1 cellular context compared by ENCODE assay signal in the genomic region with DNA sequence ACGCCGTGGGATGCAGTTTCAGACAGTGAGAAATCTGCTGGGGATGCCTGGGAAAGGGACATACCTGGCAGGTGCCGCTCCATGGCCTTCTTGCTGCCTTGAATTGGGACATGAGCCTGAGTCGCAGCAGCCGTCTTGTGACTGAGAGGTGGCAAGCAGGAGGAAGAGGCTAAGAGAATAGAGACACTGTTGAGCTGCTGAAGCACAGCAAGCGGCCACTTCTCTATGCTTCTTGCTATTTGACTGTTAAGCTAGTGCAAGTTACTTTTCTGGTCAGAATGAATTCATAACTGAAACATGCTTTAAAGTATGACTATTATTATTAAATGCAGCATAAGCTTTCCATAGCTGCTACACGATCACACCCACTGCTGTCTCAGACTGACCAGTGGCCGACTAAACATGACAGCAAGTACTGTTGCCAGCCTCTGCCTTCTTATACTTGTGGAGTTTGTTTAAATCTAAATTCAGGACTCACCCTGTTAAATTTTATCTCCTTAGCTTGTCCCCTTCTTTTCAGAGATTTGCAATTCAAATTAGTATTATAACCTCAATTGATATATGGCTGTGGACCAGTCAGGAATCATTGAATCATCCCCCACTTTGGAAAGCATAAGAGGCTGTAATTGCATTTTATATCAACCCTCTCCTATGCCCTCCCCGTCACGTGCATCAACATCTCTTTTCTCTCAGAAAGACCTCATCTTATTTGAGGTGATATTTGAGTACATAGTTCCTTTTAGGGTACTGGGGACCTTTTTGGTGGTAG.
TF ChIP-seq lines count a peak whose summit lies in the region.

No MANE protein-coding gene starts in this region.

TF ChIP-seq in GM12878, 131 proteins besides CTCF, POLR2A, EP300 and RAD21 (continued from another document and continues in another):
- TF ChIP-seq HDAC6 (IDR thresholded peaks at IDR 0.05; ENCODE audit: unreplicated experiment) (no peak), ETV6 (conservative IDR thresholded peaks at IDR 0.05 in 1 of 2, IDR thresholded peaks at IDR 0.05 in 1 of 2; ENCODE audit: borderline replicate concordance in 1 of 2, low read depth in 1 of 2) (peak in 1 of 2 experiments; percentile 64; a peak in 1 of 4 replicates), ZZZ3 (IDR thresholded peaks at IDR 0.05; ENCODE audit: control insufficient read depth, insufficient read length, low read depth) (no peak), BHLHE40 (IDR thresholded peaks at IDR 0.05; ENCODE audit: borderline replicate concordance in 1 of 2, low read depth in 2 of 2, low read length in 1 of 2) (peak; percentile 77 to 82), NR2F1 (conservative IDR thresholded peaks at IDR 0.05) (0 out of 2 replicates have a peak, but pooled peaks have one; percentile 37), RB1 (IDR thresholded peaks at IDR 0.05; ENCODE audit: borderline replicate concordance) (no peak), MTA2 (IDR thresholded peaks at IDR 0.05; ENCODE audit: low read depth) (peak; percentile 38; the same call in 1 of the 2 replicates), CHD2 (IDR thresholded peaks at IDR 0.05; ENCODE audit: borderline replicate concordance, low read depth, low read length) (no peak), YY1 (IDR thresholded peaks at IDR 0.05; ENCODE audit: low read depth, low read length) (no peak), MYC (IDR thresholded peaks at IDR 0.05; ENCODE audit: insufficient read depth, insufficient read length, insufficient replicate concordance, low read length, severe bottlenecking) (no peak), STAT3 (IDR thresholded peaks at IDR 0.05; ENCODE audit: low read depth, low read length) (no peak), SIN3A (IDR thresholded peaks at IDR 0.05; ENCODE audit: low read depth, low read length) (no peak), CHD4 (IDR thresholded peaks at IDR 0.05) (no peak), JUND (IDR thresholded peaks at IDR 0.05; ENCODE audit: low read depth, low read length) (no peak), RUNX3 (IDR thresholded peaks at IDR 0.05; ENCODE audit: low read length) (peak; percentile 75), CREB1 (IDR thresholded peaks at IDR 0.05; ENCODE audit: low read depth) (peak; percentile 54), CBFB (IDR thresholded peaks at IDR 0.05; ENCODE audit: low read depth) (peak; percentile 45; the same call in 1 of the 2 replicates), HDGF (IDR thresholded peaks at IDR 0.05) (peak; percentile 72; the same call in 1 of the 2 replicates), KDM1A (IDR thresholded peaks at IDR 0.05; ENCODE audit: borderline replicate concordance) (no peak), FOXK2 (IDR thresholded peaks at IDR 0.05) (no peak), FOXM1 (IDR thresholded peaks at IDR 0.05; ENCODE audit: low read depth, low read length) (peak; percentile 33; the same call in 1 of the 2 replicates), PAX8 (IDR thresholded peaks at IDR 0.05) (no peak), SUZ12 (IDR thresholded peaks at IDR 0.05; ENCODE audit: unreplicated experiment) (no peak), SPI1 (IDR thresholded peaks at IDR 0.05; ENCODE audit: borderline replicate concordance, insufficient read depth, low read depth, low read length) (peak; percentile 79; the same call in 1 of the 2 replicates), TCF7 (IDR thresholded peaks at IDR 0.05; ENCODE audit: borderline replicate concordance) (0 out of 2 replicates have a peak, but pooled peaks have one; percentile 22), HDAC2 (IDR thresholded peaks at IDR 0.05) (no peak), ZNF207 (IDR thresholded peaks at IDR 0.05; ENCODE audit: borderline replicate concordance) (no peak), CBX3 (IDR thresholded peaks at IDR 0.05; ENCODE audit: borderline replicate concordance, low read depth) (no peak), TCF12 (IDR thresholded peaks at IDR 0.05; ENCODE audit: low read depth, low read length) (no peak), ZNF24 (IDR thresholded peaks at IDR 0.05) (no peak), POLR2AphosphoS5 (IDR thresholded peaks at IDR 0.05; ENCODE audit: low read length) (0 out of 2 replicates have a peak, but pooled peaks have one; percentile 18), SMAD5 (IDR thresholded peaks at IDR 0.05; ENCODE audit: low read depth) (no peak)
- TF ChIP-seq, protein P1, sequence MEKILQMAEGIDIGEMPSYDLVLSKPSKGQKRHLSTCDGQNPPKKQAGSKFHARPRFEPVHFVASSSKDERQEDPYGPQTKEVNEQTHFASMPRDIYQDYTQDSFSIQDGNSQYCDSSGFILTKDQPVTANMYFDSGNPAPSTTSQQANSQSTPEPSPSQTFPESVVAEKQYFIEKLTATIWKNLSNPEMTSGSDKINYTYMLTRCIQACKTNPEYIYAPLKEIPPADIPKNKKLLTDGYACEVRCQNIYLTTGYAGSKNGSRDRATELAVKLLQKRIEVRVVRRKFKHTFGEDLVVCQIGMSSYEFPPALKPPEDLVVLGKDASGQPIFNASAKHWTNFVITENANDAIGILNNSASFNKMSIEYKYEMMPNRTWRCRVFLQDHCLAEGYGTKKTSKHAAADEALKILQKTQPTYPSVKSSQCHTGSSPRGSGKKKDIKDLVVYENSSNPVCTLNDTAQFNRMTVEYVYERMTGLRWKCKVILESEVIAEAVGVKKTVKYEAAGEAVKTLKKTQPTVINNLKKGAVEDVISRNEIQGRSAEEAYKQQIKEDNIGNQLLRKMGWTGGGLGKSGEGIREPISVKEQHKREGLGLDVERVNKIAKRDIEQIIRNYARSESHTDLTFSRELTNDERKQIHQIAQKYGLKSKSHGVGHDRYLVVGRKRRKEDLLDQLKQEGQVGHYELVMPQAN (conservative IDR thresholded peaks at IDR 0.05), result no peak
- TF ChIP-seq, protein P2, sequence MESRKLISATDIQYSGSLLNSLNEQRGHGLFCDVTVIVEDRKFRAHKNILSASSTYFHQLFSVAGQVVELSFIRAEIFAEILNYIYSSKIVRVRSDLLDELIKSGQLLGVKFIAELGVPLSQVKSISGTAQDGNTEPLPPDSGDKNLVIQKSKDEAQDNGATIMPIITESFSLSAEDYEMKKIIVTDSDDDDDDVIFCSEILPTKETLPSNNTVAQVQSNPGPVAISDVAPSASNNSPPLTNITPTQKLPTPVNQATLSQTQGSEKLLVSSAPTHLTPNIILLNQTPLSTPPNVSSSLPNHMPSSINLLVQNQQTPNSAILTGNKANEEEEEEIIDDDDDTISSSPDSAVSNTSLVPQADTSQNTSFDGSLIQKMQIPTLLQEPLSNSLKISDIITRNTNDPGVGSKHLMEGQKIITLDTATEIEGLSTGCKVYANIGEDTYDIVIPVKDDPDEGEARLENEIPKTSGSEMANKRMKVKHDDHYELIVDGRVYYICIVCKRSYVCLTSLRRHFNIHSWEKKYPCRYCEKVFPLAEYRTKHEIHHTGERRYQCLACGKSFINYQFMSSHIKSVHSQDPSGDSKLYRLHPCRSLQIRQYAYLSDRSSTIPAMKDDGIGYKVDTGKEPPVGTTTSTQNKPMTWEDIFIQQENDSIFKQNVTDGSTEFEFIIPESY (IDR thresholded peaks at IDR 0.05), result no peak
- TF ChIP-seq, protein P3, sequence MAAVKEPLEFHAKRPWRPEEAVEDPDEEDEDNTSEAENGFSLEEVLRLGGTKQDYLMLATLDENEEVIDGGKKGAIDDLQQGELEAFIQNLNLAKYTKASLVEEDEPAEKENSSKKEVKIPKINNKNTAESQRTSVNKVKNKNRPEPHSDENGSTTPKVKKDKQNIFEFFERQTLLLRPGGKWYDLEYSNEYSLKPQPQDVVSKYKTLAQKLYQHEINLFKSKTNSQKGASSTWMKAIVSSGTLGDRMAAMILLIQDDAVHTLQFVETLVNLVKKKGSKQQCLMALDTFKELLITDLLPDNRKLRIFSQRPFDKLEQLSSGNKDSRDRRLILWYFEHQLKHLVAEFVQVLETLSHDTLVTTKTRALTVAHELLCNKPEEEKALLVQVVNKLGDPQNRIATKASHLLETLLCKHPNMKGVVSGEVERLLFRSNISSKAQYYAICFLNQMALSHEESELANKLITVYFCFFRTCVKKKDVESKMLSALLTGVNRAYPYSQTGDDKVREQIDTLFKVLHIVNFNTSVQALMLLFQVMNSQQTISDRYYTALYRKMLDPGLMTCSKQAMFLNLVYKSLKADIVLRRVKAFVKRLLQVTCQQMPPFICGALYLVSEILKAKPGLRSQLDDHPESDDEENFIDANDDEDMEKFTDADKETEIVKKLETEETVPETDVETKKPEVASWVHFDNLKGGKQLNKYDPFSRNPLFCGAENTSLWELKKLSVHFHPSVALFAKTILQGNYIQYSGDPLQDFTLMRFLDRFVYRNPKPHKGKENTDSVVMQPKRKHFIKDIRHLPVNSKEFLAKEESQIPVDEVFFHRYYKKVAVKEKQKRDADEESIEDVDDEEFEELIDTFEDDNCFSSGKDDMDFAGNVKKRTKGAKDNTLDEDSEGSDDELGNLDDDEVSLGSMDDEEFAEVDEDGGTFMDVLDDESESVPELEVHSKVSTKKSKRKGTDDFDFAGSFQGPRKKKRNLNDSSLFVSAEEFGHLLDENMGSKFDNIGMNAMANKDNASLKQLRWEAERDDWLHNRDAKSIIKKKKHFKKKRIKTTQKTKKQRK (IDR thresholded peaks at IDR 0.05; ENCODE audit: low read depth, low read length), result 0 out of 2 replicates have a peak, but pooled peaks have one; percentile 52
- TF ChIP-seq, protein P4, sequence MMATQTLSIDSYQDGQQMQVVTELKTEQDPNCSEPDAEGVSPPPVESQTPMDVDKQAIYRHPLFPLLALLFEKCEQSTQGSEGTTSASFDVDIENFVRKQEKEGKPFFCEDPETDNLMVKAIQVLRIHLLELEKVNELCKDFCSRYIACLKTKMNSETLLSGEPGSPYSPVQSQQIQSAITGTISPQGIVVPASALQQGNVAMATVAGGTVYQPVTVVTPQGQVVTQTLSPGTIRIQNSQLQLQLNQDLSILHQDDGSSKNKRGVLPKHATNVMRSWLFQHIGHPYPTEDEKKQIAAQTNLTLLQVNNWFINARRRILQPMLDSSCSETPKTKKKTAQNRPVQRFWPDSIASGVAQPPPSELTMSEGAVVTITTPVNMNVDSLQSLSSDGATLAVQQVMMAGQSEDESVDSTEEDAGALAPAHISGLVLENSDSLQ (IDR thresholded peaks at IDR 0.05), result no peak
- TF ChIP-seq, protein P5, sequence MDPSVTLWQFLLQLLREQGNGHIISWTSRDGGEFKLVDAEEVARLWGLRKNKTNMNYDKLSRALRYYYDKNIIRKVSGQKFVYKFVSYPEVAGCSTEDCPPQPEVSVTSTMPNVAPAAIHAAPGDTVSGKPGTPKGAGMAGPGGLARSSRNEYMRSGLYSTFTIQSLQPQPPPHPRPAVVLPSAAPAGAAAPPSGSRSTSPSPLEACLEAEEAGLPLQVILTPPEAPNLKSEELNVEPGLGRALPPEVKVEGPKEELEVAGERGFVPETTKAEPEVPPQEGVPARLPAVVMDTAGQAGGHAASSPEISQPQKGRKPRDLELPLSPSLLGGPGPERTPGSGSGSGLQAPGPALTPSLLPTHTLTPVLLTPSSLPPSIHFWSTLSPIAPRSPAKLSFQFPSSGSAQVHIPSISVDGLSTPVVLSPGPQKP (IDR thresholded peaks at IDR 0.05; ENCODE audit: low read depth, low read length), result no peak
- TF ChIP-seq, protein P6, sequence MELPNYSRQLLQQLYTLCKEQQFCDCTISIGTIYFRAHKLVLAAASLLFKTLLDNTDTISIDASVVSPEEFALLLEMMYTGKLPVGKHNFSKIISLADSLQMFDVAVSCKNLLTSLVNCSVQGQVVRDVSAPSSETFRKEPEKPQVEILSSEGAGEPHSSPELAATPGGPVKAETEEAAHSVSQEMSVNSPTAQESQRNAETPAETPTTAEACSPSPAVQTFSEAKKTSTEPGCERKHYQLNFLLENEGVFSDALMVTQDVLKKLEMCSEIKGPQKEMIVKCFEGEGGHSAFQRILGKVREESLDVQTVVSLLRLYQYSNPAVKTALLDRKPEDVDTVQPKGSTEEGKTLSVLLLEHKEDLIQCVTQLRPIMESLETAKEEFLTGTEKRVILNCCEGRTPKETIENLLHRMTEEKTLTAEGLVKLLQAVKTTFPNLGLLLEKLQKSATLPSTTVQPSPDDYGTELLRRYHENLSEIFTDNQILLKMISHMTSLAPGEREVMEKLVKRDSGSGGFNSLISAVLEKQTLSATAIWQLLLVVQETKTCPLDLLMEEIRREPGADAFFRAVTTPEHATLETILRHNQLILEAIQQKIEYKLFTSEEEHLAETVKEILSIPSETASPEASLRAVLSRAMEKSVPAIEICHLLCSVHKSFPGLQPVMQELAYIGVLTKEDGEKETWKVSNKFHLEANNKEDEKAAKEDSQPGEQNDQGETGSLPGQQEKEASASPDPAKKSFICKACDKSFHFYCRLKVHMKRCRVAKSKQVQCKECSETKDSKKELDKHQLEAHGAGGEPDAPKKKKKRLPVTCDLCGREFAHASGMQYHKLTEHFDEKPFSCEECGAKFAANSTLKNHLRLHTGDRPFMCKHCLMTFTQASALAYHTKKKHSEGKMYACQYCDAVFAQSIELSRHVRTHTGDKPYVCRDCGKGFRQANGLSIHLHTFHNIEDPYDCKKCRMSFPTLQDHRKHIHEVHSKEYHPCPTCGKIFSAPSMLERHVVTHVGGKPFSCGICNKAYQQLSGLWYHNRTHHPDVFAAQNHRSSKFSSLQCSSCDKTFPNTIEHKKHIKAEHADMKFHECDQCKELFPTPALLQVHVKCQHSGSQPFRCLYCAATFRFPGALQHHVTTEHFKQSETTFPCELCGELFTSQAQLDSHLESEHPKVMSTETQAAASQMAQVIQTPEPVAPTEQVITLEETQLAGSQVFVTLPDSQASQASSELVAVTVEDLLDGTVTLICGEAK (IDR thresholded peaks at IDR 0.05; ENCODE audit: borderline replicate concordance), result no peak
- TF ChIP-seq, protein P7, sequence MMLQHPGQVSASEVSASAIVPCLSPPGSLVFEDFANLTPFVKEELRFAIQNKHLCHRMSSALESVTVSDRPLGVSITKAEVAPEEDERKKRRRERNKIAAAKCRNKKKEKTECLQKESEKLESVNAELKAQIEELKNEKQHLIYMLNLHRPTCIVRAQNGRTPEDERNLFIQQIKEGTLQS (IDR thresholded peaks at IDR 0.05; ENCODE audit: borderline replicate concordance, extremely low read depth, low read depth, low read length), result no peak
- TF ChIP-seq, protein P8, sequence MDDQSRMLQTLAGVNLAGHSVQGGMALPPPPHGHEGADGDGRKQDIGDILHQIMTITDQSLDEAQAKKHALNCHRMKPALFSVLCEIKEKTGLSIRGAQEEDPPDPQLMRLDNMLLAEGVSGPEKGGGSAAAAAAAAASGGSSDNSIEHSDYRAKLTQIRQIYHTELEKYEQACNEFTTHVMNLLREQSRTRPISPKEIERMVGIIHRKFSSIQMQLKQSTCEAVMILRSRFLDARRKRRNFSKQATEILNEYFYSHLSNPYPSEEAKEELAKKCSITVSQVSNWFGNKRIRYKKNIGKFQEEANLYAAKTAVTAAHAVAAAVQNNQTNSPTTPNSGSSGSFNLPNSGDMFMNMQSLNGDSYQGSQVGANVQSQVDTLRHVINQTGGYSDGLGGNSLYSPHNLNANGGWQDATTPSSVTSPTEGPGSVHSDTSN (IDR thresholded peaks at IDR 0.05; ENCODE audit: insufficient replicate concordance, low read depth, low read length), result no peak
